Comparison of ENCODE assay signal across 1 cellular context in the genomic region with DNA sequence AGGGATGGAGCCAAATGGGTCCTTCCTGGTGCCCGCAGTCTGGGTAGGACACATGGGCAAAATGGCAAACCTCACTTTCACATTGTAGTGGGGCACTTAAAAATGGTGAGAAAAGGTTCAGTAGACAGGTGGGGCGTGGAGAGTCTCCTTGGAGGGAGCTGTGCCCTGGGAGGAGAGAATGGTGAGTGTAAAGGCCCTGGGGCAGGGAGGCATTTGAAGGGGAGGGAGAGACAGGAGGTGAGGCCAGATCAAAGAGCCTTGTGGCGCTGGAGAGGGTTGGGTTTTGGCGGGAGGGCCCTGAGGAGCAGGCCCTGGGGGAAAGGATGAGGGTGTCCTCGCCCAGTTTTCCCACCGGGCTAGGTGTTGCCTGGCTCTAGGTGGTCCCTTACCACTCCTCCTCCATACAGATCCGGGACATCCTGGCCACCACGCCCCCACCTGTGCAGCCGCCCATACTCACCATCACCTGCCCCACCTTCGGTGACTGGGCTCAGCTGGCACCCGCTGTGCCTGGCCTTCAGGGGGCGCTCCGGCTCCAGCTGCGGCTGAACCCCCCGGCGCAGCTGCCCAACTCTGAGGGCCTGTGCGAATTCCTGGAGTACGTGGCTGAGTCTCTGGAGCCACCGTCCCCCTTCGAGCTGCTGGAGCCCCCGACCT.
TF ChIP-seq lines count a peak whose summit lies in the region.

No MANE protein-coding gene starts in this region.

TF ChIP-seq in SK-N-SH, 30 proteins besides CTCF, POLR2A, EP300 and RAD21 (continued from another document):
- TF ChIP-seq, protein P1, sequence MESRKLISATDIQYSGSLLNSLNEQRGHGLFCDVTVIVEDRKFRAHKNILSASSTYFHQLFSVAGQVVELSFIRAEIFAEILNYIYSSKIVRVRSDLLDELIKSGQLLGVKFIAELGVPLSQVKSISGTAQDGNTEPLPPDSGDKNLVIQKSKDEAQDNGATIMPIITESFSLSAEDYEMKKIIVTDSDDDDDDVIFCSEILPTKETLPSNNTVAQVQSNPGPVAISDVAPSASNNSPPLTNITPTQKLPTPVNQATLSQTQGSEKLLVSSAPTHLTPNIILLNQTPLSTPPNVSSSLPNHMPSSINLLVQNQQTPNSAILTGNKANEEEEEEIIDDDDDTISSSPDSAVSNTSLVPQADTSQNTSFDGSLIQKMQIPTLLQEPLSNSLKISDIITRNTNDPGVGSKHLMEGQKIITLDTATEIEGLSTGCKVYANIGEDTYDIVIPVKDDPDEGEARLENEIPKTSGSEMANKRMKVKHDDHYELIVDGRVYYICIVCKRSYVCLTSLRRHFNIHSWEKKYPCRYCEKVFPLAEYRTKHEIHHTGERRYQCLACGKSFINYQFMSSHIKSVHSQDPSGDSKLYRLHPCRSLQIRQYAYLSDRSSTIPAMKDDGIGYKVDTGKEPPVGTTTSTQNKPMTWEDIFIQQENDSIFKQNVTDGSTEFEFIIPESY (IDR thresholded peaks at IDR 0.05; ENCODE audit: borderline replicate concordance, low read depth), result no peak
- TF ChIP-seq RCOR1 (IDR thresholded peaks at IDR 0.05; ENCODE audit: low read length) (no peak), FOXM1 (IDR thresholded peaks at IDR 0.05; ENCODE audit: low read depth) (no peak)
TF ChIP-seq in SK-N-SH: peak in this region for 0.
